8 cellular contexts compared by ENCODE assay signal in genomic region chr2:202375006-202375610, GRCh38. TPM values are rescaled to one million over a fixed set of nuclear protein-coding genes. Genes with fewer than 3 reads are reported as not detected.
DNase-seq lines count a peak whose midpoint lies in the region; ATAC-seq, FAIRE-seq and TF ChIP-seq lines count a peak whose summit lies in the region.

No MANE protein-coding gene starts in this region.

- H2BK120ac ChIP-seq in H9 (ENCODE audit: low read depth, low read length, poor library complexity, severe bottlenecking) = peak overlapping the region; percentile 62

- no peak overlapping the region for H4K91ac ChIP-seq in H9 (ENCODE audit: insufficient read length, low read depth, low read length)

- H2AFZ ChIP-seq in H9 (ENCODE audit: low read length) = no peak overlapping the region

- H3K9me3 Mint-ChIP-seq in H9 (no peaks in the 10 kb centered on the region), type B pancreatic cell (no peaks in the 10 kb centered on the region)

- H3K56ac ChIP-seq in H9 (ENCODE audit: insufficient read length, low read depth, low read length) = no peak overlapping the region

- CTCF ChIA-PET in AG04450 (lab: Charles Lee) = interaction anchor here (0.6 to 2.2 kb wide), 2 partner anchors 88 to 96 kb away, joined by 3 to 6 read pairs; no protein-coding TSS in a partner anchor

- H3K18ac ChIP-seq in H9 (ENCODE audit: insufficient read length, low read depth, low read length) = peak overlapping the region; percentile 96

- H4K8ac ChIP-seq in H9 (replicated peaks; ENCODE audit: insufficient read length, low read depth, low read length) = no peak overlapping the region

- H3K27ac ChIP-seq in AG04450 (ENCODE audit: low read depth, low read length) (peak overlapping the region; percentile 98), H9 (ENCODE audit: insufficient read length, low read depth, low read length) (peak overlapping the region; percentile 91), SJCRH30 (peak overlapping the region; percentile 86), pancreas (peak overlapping the region; percentile 77 to 97 (median 92))

- H4K5ac ChIP-seq in H9 (ENCODE audit: insufficient read length, low read depth, low read length) = peak overlapping the region; percentile 57

- H3K79me2 ChIP-seq in H9 (ENCODE audit: insufficient read depth, low read length) = peaks cover 20% of the 10 kb centered on the region; the same call in 1 of the 2 replicates

- intact Hi-C loops in cardiac septum (cut with DNase I) (loop anchor here (1.0 to 10.0 kb wide), 6 partner anchors 52 to 537 kb away; partner anchors contain the start of genes CARF and WDR12), pancreas (cut with DNase I) (no loop called here)

- peaks cover 39 to 40% of the 10 kb centered on the region in 2 experiments for H3K4me1 Mint-ChIP-seq in H9
- H3K4me1 Mint-ChIP-seq in type B pancreatic cell (ENCODE audit: unreplicated experiment) = peaks cover 17% of the 10 kb centered on the region

- no peak overlapping the region for H2BK15ac ChIP-seq in H9 (ENCODE audit: low read depth, low read length)

- H3K27ac Mint-ChIP-seq in H9 (peak overlapping the region; percentile 97 to 98 (median 98)), type B pancreatic cell (peak overlapping the region; percentile 95)

- H3K9ac ChIP-seq in H9 (ENCODE audit: extremely low read depth, insufficient read length, low read length) (peak overlapping the region; percentile 88), adipocyte (ENCODE audit: low read length) (peak overlapping the region; percentile 97)

- no peaks in the 10 kb centered on the region for H3K27me3 ChIP-seq in AG04450 (ENCODE audit: control insufficient read depth, insufficient read depth, low read length)
- no peaks in the 10 kb centered on the region for H3K27me3 ChIP-seq in H9 (ENCODE audit: insufficient read depth, low read length)
- no peaks in the 10 kb centered on the region for H3K27me3 ChIP-seq in SJCRH30
- no peaks in the 10 kb centered on the region for H3K27me3 ChIP-seq in adipocyte (replicated peaks; ENCODE audit: control insufficient read depth, insufficient read depth, low read length)
- H3K27me3 ChIP-seq in pancreas = no peaks in the 10 kb centered on the region

- peaks cover 4% of the 10 kb centered on the region; the same call in 1 of the 2 replicates for H3K4me1 ChIP-seq in H9 (ENCODE audit: insufficient read depth, low read length)
- no peaks in the 10 kb centered on the region for H3K4me1 ChIP-seq in SJCRH30
- peaks cover 21% of the 10 kb centered on the region for H3K4me1 ChIP-seq in adipocyte (ENCODE audit: control insufficient read depth, insufficient read depth, low read length)
- H3K4me1 ChIP-seq in pancreas = peaks cover 0 to 8% (median 0%) of the 10 kb centered on the region in 3 donors

- peak; percentile 54 for DNase-seq in AG04450 (ENCODE audit: low read depth, low spot score)
- peak; percentile 64 for DNase-seq in H9
- peak; percentile 6 to 16 for DNase-seq in SJCRH30
- DNase-seq in adipocyte (ENCODE audit: low read depth) = peak; percentile 85
- peak; percentile 89 for DNase-seq in cardiac septum (ENCODE audit: low spot score)
- DNase-seq in pancreas = peak in 5 of 6 donors; percentile 29 to 66 (median 41)
- DNase-seq in type B pancreatic cell (ENCODE audit: extremely low spot score, unreplicated experiment) = peak; percentile 82

- no peak overlapping the region for H2AK5ac ChIP-seq in H9 (ENCODE audit: insufficient read length, low read length)

- H3K4ac ChIP-seq in H9 (ENCODE audit: low read depth, low read length) = no peak overlapping the region; the same call in 1 of the 2 replicates

- H3T11ph ChIP-seq in H9 (ENCODE audit: low read length) = no peak overlapping the region

- no peak overlapping the region for H2BK20ac ChIP-seq in H9 (ENCODE audit: low read depth, low read length, poor library complexity, severe bottlenecking)

- ATAC-seq in pancreas (peak; percentile 2 to 11 (median 8)), HG03097 (IDR thresholded peaks at IDR 0.05; ENCODE audit: low FRiP score, unreplicated experiment) (no peak)

- TF ChIP-seq CTCF in AG04450 (IDR thresholded peaks at IDR 0.05; ENCODE audit: low read depth, low read length) (0 out of 2 replicates have a peak, but pooled peaks have one; percentile 2), H9 (conservative IDR thresholded peaks at IDR 0.05) (no peak), pancreas (IDR thresholded peaks at IDR 0.05) (no peak), type B pancreatic cell (conservative IDR thresholded peaks at IDR 0.05) (no peak)

- H3K36me3 ChIP-seq in SJCRH30 (no peaks in the 10 kb centered on the region), adipocyte (ENCODE audit: control insufficient read depth, insufficient read depth, low read length, severe bottlenecking) (no peaks in the 10 kb centered on the region), pancreas (no peaks in the 10 kb centered on the region)

- H4K20me1 ChIP-seq in H9 (ENCODE audit: control insufficient read depth, insufficient read depth, insufficient read length) = no peaks in the 10 kb centered on the region

- no peak overlapping the region for H2BK12ac ChIP-seq in H9 (ENCODE audit: insufficient read length, low read depth, low read length)

- peak overlapping the region; percentile 64 for H3K4me2 ChIP-seq in H9 (ENCODE audit: insufficient read depth, insufficient read length, low read length)

- POLR2A ChIA-PET in AG04450 (lab: Yijun Ruan, JAX) = interaction anchor here (0.9 kb wide), 1 partner anchor 39 kb away, joined by 3 read pairs; no protein-coding TSS in a partner anchor

- no peak overlapping the region for H2BK5ac ChIP-seq in H9 (ENCODE audit: insufficient read length, low read length)

- H3K4me3 Mint-ChIP-seq in H9 = peak overlapping the region; percentile 99 to 100
- peak overlapping the region; percentile 100 for H3K4me3 Mint-ChIP-seq in type B pancreatic cell

- H3K27me3 Mint-ChIP-seq in H9 (ENCODE audit: low read depth) (no peaks in the 10 kb centered on the region), type B pancreatic cell (no peaks in the 10 kb centered on the region)

- H3K23me2 ChIP-seq in H9 (ENCODE audit: insufficient read length, low read depth, low read length, poor library complexity, severe bottlenecking) = peaks cover 19% of the 10 kb centered on the region

- no peak for FAIRE-seq in pancreas (lab: Jason Lieb, UNC)

- H3K4me3 ChIP-seq in AG04450 (ENCODE audit: low read depth, low read length) (peak overlapping the region; percentile 71), SJCRH30 (peak overlapping the region; percentile 76), adipocyte (ENCODE audit: low read length) (peak overlapping the region; percentile 98), pancreas (peak overlapping the region; percentile 58 to 87 (median 70))

- peaks cover 5% of the 10 kb centered on the region; the same call in 1 of the 2 replicates for H3K9me3 ChIP-seq in AG04450 (ENCODE audit: control insufficient read depth, insufficient read depth, low read length)
- H3K9me3 ChIP-seq in H9 (ENCODE audit: control insufficient read depth, low read depth, low read length) = no peaks in the 10 kb centered on the region
- H3K9me3 ChIP-seq in SJCRH30 (replicated peaks) = no peaks in the 10 kb centered on the region
- no peaks in the 10 kb centered on the region for H3K9me3 ChIP-seq in adipocyte (ENCODE audit: control insufficient read depth, low read length)
- no peaks in the 10 kb centered on the region for H3K9me3 ChIP-seq in pancreas

- peak overlapping the region; percentile 94; the same call in 1 of the 2 replicates for H3K14ac ChIP-seq in H9 (ENCODE audit: insufficient read depth, low read length)

- H3K36me3 Mint-ChIP-seq in H9 (ENCODE audit: insufficient read depth in 1 of 3, low read depth in 3 of 3) (peaks cover 0 to 3% (median 0%) of the 10 kb centered on the region in 3 experiments; a peak in 1 of 7 replicates), type B pancreatic cell (no peaks in the 10 kb centered on the region)

- H3K23ac ChIP-seq in H9 (ENCODE audit: insufficient read length, low read depth, low read length) = no peak overlapping the region

- no peaks in the 10 kb centered on the region for H3K79me1 ChIP-seq in H9 (ENCODE audit: insufficient read depth, low read depth, low read length, poor library complexity, severe bottlenecking)

- WGBS in H9 (ENCODE audit: extremely low coverage, insufficient read length, low lambda C conversion rate) = no CpG with 5 or more reads among the region's 33 CpGs
- 0 to 1% methylated on average over 33 of the region's 33 CpGs for WGBS in pancreas, 2 donors

RNA-seq across cellular contexts. Expression of gene BMPR2, which starts 1.0 kb away (rescaled TPM):
- 58.7 and 78.1 TPM in 2 replicates for polyA plus RNA-seq in AG04450 (2011; rRNA removed)
- 152 and 217 TPM in 2 replicates for polyA minus RNA-seq in AG04450 (2011; rRNA and poly(A)+ RNA removed)
- total RNA-seq in H9 (2021) = 15.2 and 17.3 TPM in 2 replicates
- 17.8 and 23.7 TPM in 2 replicates for total RNA-seq in SJCRH30 (2014; rRNA removed; shearing (Covaris generic))
- 83.6 TPM for total RNA-seq in cardiac septum
- total RNA-seq in pancreas = 10 to 100 TPM; 10.1 to 30.8 (median 12.8) TPM
- polyA plus RNA-seq in pancreas = 1 to 10 TPM; 2.5 to 5.6 TPM
- 32.1 and 34.8 TPM in 2 replicates for total RNA-seq in type B pancreatic cell (ENCODE audit: low replicate concordance)

Comparison
In these comparisons a context has a peak if more than half of its experiments do, and no peak if none do; other contexts are left out.
1. DNase-seq: peak in every context shown above with its lines; median percentile 89 in cardiac septum; 85 in adipocyte; 82 in type B pancreatic cell; 64 in H9; 54 in AG04450; 41 in pancreas; 11 in SJCRH30.